8 cellular contexts compared by ENCODE assay signal in the genomic region with DNA sequence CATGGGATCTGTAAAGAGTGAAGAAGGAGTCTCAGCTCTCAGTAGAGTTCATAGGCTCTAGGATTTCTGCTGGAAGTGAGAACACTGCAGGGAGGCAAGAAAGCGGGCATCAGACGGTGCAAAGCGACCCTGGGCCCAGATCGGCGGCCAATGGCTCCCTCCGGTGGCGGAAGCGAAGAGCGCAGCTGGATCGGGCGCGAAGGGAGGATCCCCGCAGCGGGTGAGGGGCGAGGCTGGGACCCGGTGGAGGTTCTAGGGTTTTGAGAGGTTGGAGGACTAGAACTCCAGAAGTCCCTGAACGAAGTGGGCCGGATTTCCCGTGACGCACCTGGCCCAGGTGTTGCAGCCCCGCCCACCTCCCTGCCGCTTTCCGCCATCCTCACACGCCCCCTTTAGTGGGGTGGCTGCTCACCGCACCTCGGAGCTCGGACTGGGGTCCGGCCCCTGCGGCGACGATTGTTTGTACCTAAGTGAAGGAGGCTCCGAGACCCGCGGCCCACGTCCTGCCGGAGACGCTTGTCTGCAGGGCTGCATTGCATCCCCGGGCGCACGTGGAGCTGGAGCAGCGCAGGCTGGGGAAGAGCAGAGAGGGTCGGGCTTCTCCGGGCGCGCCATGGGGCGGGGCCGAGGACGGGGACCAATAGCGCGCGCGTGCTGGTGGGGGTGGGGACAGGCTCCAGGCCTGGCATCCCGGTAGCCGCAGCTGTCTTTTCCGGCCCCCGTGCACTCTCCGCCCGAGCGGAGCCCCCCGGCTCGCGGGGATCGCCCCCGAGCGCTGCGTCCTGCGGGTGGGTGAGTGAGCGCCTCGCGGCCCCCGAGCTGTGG. TPM values are rescaled to one million over a fixed set of nuclear protein-coding genes. Genes with fewer than 3 reads are reported as not detected.
A peak's percentile ranks its signal among the peaks of the same experiment; 100 is the strongest.
DNase-seq lines count a peak whose midpoint lies in the region; ATAC-seq and TF ChIP-seq lines count a peak whose summit lies in the region.

A gene with protein sequence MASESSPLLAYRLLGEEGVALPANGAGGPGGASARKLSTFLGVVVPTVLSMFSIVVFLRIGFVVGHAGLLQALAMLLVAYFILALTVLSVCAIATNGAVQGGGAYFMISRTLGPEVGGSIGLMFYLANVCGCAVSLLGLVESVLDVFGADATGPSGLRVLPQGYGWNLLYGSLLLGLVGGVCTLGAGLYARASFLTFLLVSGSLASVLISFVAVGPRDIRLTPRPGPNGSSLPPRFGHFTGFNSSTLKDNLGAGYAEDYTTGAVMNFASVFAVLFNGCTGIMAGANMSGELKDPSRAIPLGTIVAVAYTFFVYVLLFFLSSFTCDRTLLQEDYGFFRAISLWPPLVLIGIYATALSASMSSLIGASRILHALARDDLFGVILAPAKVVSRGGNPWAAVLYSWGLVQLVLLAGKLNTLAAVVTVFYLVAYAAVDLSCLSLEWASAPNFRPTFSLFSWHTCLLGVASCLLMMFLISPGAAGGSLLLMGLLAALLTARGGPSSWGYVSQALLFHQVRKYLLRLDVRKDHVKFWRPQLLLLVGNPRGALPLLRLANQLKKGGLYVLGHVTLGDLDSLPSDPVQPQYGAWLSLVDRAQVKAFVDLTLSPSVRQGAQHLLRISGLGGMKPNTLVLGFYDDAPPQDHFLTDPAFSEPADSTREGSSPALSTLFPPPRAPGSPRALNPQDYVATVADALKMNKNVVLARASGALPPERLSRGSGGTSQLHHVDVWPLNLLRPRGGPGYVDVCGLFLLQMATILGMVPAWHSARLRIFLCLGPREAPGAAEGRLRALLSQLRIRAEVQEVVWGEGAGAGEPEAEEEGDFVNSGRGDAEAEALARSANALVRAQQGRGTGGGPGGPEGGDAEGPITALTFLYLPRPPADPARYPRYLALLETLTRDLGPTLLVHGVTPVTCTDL (plus strand): TSS at position 666 of the 825 bp plus-strand sequence. CDS start 1,485 bp downstream, outside the sequence.

- H3K36me3 ChIP-seq in BJ (ENCODE audit: control insufficient read depth, insufficient read depth, low read length) (peaks cover 3% of the 10 kb centered on the region; the same call in 1 of the 2 replicates), duodenal mucosa (ENCODE audit: control insufficient read depth in 1 of 2, insufficient read depth in 2 of 2, low read length in 2 of 2) (no peaks in the 10 kb centered on the region), right lobe of liver (no peaks in the 10 kb centered on the region)

- H3K4me3 ChIP-seq in BJ (ENCODE audit: low read depth, low read length) = peak within 1 kb of the TSS; percentile 79
- peak within 1 kb of the TSS; percentile 86 to 93 for H3K4me3 ChIP-seq in duodenal mucosa (ENCODE audit: low read depth in 1 of 2, low read length in 2 of 2)
- peak within 1 kb of the TSS; percentile 61 to 71 (median 65) for H3K4me3 ChIP-seq in right lobe of liver

- POLR2A ChIA-PET in BJ (lab: Charles Lee) = interaction anchor here (0.6 to 2.0 kb wide), 4 partner anchors 127 to 269 kb away, joined by 3 to 8 read pairs (median 6); a partner anchor contains a TSS

- H3K27ac ChIP-seq in duodenal mucosa (ENCODE audit: low read depth, low read length) (no peak within 1 kb of the TSS), right lobe of liver (peak within 1 kb of the TSS in 1 of 3 donors; percentile 14)

- peaks cover 9 to 18% of the 10 kb centered on the region in 2 donors for H3K4me1 ChIP-seq in duodenal mucosa (ENCODE audit: control insufficient read depth in 1 of 2, insufficient read depth in 2 of 2, low read length in 2 of 2)
- H3K4me1 ChIP-seq in right lobe of liver = peaks cover 0 to 7% (median 0%) of the 10 kb centered on the region in 4 donors

- peak within 1 kb of the TSS; percentile 65 to 69 for H3K9ac ChIP-seq in duodenal mucosa (ENCODE audit: low read depth in 1 of 2, low read length in 2 of 2)

- H3K9me3 ChIP-seq in duodenal mucosa (ENCODE audit: control insufficient read depth in 1 of 2, low read length in 2 of 2) (no peaks in the 10 kb centered on the region), right lobe of liver (no peaks in the 10 kb centered on the region)

- intact Hi-C loops in right lobe of liver (cut with DNase I) = loop anchor here (5.0 to 10.0 kb wide), 2 partner anchors 55 to 137 kb away; no protein-coding TSS in a partner anchor

- H3K27me3 ChIP-seq in BJ (ENCODE audit: control insufficient read depth, insufficient read depth, low read length) = no peaks in the 10 kb centered on the region
- H3K27me3 ChIP-seq in duodenal mucosa (ENCODE audit: control insufficient read depth in 1 of 2, insufficient read depth in 2 of 2, low read length in 2 of 2) = no peaks in the 10 kb centered on the region
- no peaks in the 10 kb centered on the region for H3K27me3 ChIP-seq in right lobe of liver

- TF ChIP-seq POLR2A in right lobe of liver (IDR thresholded peaks at IDR 0.05) = peak; percentile 51

- 0% methylated on average over 17 of the region's 71 CpGs for WGBS in right lobe of liver (ENCODE audit: insufficient coverage, low coverage, low lambda C conversion rate, missing lambda C conversion rate)

- TF ChIP-seq CTCF in BJ (IDR thresholded peaks at IDR 0.05; ENCODE audit: insufficient read depth, low read depth, low read length) (peak; percentile 90), right lobe of liver (IDR thresholded peaks at IDR 0.05) (peak; percentile 96 to 97 (median 96))

- DNase-seq in BJ (ENCODE audit: low read depth) (peak; percentile 31), NCI-H748 treated with DMSO at 0.1 percent for 48 hours (lab: John Stamatoyannopoulos, UW) (peak; percentile 89), right lobe of liver (peak; percentile 93 to 95 (median 93))
- DNase-seq in activated CD4-positive, alpha-beta T cell treated with anti-CD3 and anti-CD28 coated beads, Interleukin-2, amount 50 U/mL, for 48 hours = peak; percentile 88 to 90
- DNase-seq in stimulated activated CD4-positive, alpha-beta T cell treated with anti-CD3 and anti-CD28 coated beads, Interleukin-4, amount 100 ng/mL, for 24 hours = peak; percentile 88

- CTCF ChIA-PET in BJ (lab: Yijun Ruan, JAX) = interaction anchor here (0.7 to 9.2 kb wide), 40 partner anchors 9 to 416 kb away, joined by 3 to 143 read pairs (median 5); a partner anchor contains a TSS

- peak; percentile 91 for ATAC-seq in GM19324 (IDR thresholded peaks at IDR 0.05; ENCODE audit: low FRiP score, unreplicated experiment)
- peak; percentile 85 for ATAC-seq in HG03521 (IDR thresholded peaks at IDR 0.05; ENCODE audit: unreplicated experiment)
- ATAC-seq in right lobe of liver = peak; percentile 98 to 99 (median 99)

RNA-seq across cellular contexts. Expression of the gene that starts here (rescaled TPM):
- 14.2 and 23.1 TPM in 2 replicates for polyA plus RNA-seq in BJ (2011; rRNA removed)
- polyA minus RNA-seq in BJ (2011; rRNA and poly(A)+ RNA removed) = 11.1 and 14.5 TPM in 2 replicates
- 10 to 100 TPM in 2 of 6 experiments, 1 to 10 TPM in 4; 7.1 to 10.6 (median 9.2) TPM for total RNA-seq in right lobe of liver

Comparison
In these comparisons a context has a peak if more than half of its experiments do, and no peak if none do; other contexts are left out.
1. DNase-seq: peak in every context shown above with its lines; median percentile 93 in right lobe of liver; 89 in NCI-H748 treated with DMSO at 0.1 percent for 48 hours; 89 in activated CD4-positive, alpha-beta T cell treated with anti-CD3 and anti-CD28 coated beads, Interleukin-2, amount 50 U/mL, for 48 hours; 88 in stimulated activated CD4-positive, alpha-beta T cell treated with anti-CD3 and anti-CD28 coated beads, Interleukin-4, amount 100 ng/mL, for 24 hours; 31 in BJ.